ENCODE assay signal across 17 cellular contexts in genomic region chr3:20173844-20174410, GRCh38. TPM values are rescaled to one million over a fixed set of nuclear protein-coding genes. Genes with fewer than 3 reads are reported as not detected.
DNase-seq lines count a peak whose midpoint lies in the region; ATAC-seq lines count a peak whose summit lies in the region.
"Had no signal": no experiment of that assay in that cellular context is flagged by ENCODE, and none has a peak within 500 bp of the region (broad histone marks: within the 10 kb centered on the region; RNA-seq: fewer than 3 reads in every experiment).

No MANE protein-coding gene starts in this region.

- H3K27ac Mint-ChIP-seq in IgD-negative memory B cell, result peak overlapping the region in 2 of 3 donors; percentile 15 to 48
- H3K27ac Mint-ChIP-seq: CD4-positive, alpha-beta T cell; nephron had no signal

- intact Hi-C loops in left colon (cut with DNase I, micrococcal nuclease), result no loop called here

- DNase-seq in D341Med (ENCODE audit: low spot score) (peak; percentile 53), NCI-H524 (lab: John Stamatoyannopoulos, UW) (peak; percentile 90 to 96), left colon (no peak), SKM-1 (lab: John Stamatoyannopoulos, UW; ENCODE audit: unreplicated experiment) (no peak), NCI-H2107 treated with DMSO at 0.1 percent for 48 hours (lab: John Stamatoyannopoulos, UW; ENCODE audit: unreplicated experiment) (no peak)
- DNase-seq: activated CD4-positive, alpha-beta T cell treated with anti-CD3 and anti-CD28 coated beads for 4 hours; activated CD8-positive, alpha-beta memory T cell treated with anti-CD3 and anti-CD28 coated beads, Interleukin-2, amount 50 U/mL, for 4 hours; activated effector memory CD4-positive, alpha-beta T cell treated with Interleukin-2 at 50 U/mL for 16 hours; CD4-positive, alpha-beta T cell; dermis blood vessel endothelial cell; foreskin keratinocyte; RPMI8226; stimulated activated CD4-positive, alpha-beta T cell treated with anti-CD3 and anti-CD28 coated beads, Interleukin-4, amount 100 ng/mL, for 1 hour had no signal

- peaks cover 21% of the 10 kb centered on the region for H3K36me3 Mint-ChIP-seq in IgD-negative memory B cell

- H3K4me1 Mint-ChIP-seq in IgD-negative memory B cell, result peaks cover 4 to 15% (median 10%) of the 10 kb centered on the region in 3 donors
- H3K4me1 Mint-ChIP-seq: nephron had no signal

- ATAC-seq in left colon, result peak; percentile 37
- no peak for ATAC-seq in HG03108 (IDR thresholded peaks at IDR 0.05; ENCODE audit: unreplicated experiment)
- no peak for ATAC-seq in GM21528 (IDR thresholded peaks at IDR 0.05; ENCODE audit: low FRiP score, unreplicated experiment)
- ATAC-seq: foreskin keratinocyte had no signal

- H3K9me3 Mint-ChIP-seq in IgD-negative memory B cell, result no peaks in the 10 kb centered on the region
- H3K9me3 Mint-ChIP-seq: CD4-positive, alpha-beta T cell; nephron had no signal

- no peak overlapping the region for H3K4me3 Mint-ChIP-seq in IgD-negative memory B cell
- H3K4me3 Mint-ChIP-seq: CD4-positive, alpha-beta T cell; nephron had no signal

- H3K27me3 Mint-ChIP-seq in IgD-negative memory B cell, result no peaks in the 10 kb centered on the region
- H3K27me3 Mint-ChIP-seq: CD4-positive, alpha-beta T cell had no signal

RNA-seq across cellular contexts. Expression of gene SGO1, which starts 12.1 kb away (rescaled TPM):
- 8.3 TPM for polyA plus RNA-seq in IgD-negative memory B cell
- total RNA-seq in left colon, result 1 to 10 TPM; 2.8 to 4.8 TPM
- total RNA-seq: CD4-positive, alpha-beta T cell had no signal

Comparison
In these comparisons a context has a peak if more than half of its experiments do, and no peak if none do; other contexts are left out.
1. DNase-seq: peak in D341Med (single experiment) and NCI-H524 (2 of 2); none in left colon (0 of 2), SKM-1 (single experiment) and NCI-H2107 treated with DMSO at 0.1 percent for 48 hours (single experiment).